Comparison of ENCODE assay signal across 18 cellular contexts in the genomic region with DNA sequence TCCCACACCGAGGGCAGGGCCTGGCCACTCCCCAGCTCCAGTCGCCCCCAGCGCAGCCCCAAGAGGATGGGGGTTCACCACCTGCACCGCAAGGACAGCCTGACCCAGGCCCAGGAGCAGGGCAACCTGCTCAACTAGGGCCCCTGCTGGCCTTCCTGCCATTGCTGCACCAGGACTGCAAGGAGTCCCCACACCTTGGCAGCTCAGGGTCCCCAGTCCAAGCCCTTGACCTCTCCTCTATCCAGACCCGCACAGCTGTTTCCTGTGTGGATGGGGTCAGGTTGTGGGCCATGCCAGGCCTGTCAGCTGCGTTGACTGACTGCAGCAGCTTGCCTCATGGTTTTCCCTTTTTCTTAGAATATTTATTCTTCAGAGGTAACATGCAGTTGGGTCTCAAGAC. TPM values are rescaled to one million over a fixed set of nuclear protein-coding genes. Genes with fewer than 3 reads are reported as not detected.
"Had no signal": no experiment of that assay in that cellular context is flagged by ENCODE, and none has a peak within 500 bp of the region (broad histone marks: within the 10 kb centered on the region; RNA-seq: fewer than 3 reads in every experiment).

No MANE protein-coding gene starts in this region.

- H3K9me3 ChIP-seq: body of pancreas, left ventricle myocardium inferior, tibial artery had no signal

- H3K27ac ChIP-seq: body of pancreas, left ventricle myocardium inferior, tibial artery had no signal

- H3K27me3 ChIP-seq: body of pancreas, tibial artery had no signal

- H3K4me3 ChIP-seq: body of pancreas, left ventricle myocardium inferior, tibial artery had no signal

- ATAC-seq: activated T-cell treated with anti-CD3 and anti-CD28 coated beads, Interleukin-2, amount 50 U/mL, for 72 hours; body of pancreas had no signal

- DNase-seq: activated CD4-positive, alpha-beta memory T cell treated with anti-CD3 and anti-CD28 coated beads, Interleukin-2, amount 10 ng/mL, durations not matched to agents 7 days and 5 days; activated CD4-positive, alpha-beta T cell treated with anti-CD3 and anti-CD28 coated beads for 4 hours; activated naive CD8-positive, alpha-beta T cell treated with anti-CD3 and anti-CD28 coated beads for 36 hours; activated T-cell treated with anti-CD3 and anti-CD28 coated beads, Interleukin-2, amount 50 U/mL, for 72 hours; amygdala; body of pancreas; cortex of kidney; erythroblast; left ventricle myocardium inferior; mesenchymal stem cell; naive thymus-derived CD8-positive, alpha-beta T cell; retina; stimulated activated CD4-positive, alpha-beta T cell treated with anti-CD3 and anti-CD28 coated beads, Interleukin-15, amount 100 ng/mL, for 24 hours; stimulated activated CD4-positive, alpha-beta T cell treated with anti-CD3 and anti-CD28 coated beads, Interleukin-4, amount 100 ng/mL, for 1 hour; stimulated activated naive CD4-positive, alpha-beta T cell; T-helper 1 cell had no signal

RNA-seq across cellular contexts. Expression of a gene that starts 4.4 kb away (rescaled TPM):
- total RNA-seq: body of pancreas had no signal

RNA-seq across cellular contexts. Expression of a gene that starts 50.4 kb away (rescaled TPM):
- total RNA-seq: body of pancreas, subcutaneous adipose tissue had no signal
